ENCODE assay signal across 17 cellular contexts in the genomic region with DNA sequence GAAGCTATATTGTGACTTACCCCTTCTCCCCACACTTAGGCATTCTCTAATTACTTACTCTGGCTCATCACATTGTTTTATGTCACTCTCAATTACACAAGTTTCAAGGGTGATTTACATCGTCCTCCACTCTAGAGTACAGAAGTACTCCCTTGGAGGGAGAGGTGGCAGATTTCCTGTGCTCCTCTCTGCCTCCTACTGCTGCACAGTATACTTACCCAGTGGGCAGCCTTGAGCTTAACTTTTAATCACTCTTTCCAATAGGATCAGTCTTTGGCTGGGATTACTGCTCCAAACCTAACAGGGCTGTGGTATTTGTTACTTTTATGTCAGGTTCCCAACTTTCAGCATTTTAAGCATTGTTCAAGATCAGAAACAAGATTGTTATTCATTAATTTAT.
"Had no signal": no experiment of that assay in that cellular context is flagged by ENCODE, and none has a peak within 500 bp of the region (broad histone marks: within the 10 kb centered on the region; RNA-seq: fewer than 3 reads in every experiment).

No MANE protein-coding gene starts in this region.

- H3K27me3 ChIP-seq: body of pancreas, esophagus muscularis mucosa, heart right ventricle, ovary, thyroid gland, uterus had no signal

- DNase-seq: activated CD4-positive, CD25-positive, alpha-beta regulatory T cell; activated effector memory CD4-positive, alpha-beta T cell treated with Interleukin-2 at 50 U/mL for 16 hours; activated T-cell treated with anti-CD3 and anti-CD28 coated beads, Interleukin-2, amount 50 U/mL, for 24 hours; amniotic stem cell; body of pancreas; cerebellar nuclear complex; dorsolateral prefrontal cortex; foreskin fibroblast; heart right ventricle; ovary; thyroid gland; uterus had no signal

- H3K36me3 ChIP-seq: esophagus muscularis mucosa, heart right ventricle, ovary, thyroid gland, uterus had no signal

- H3K9me3 ChIP-seq: body of pancreas, esophagus muscularis mucosa, heart right ventricle, ovary, thyroid gland, uterus had no signal

- H3K9me3 Mint-ChIP-seq: activated naive CD4-positive, alpha-beta T cell treated with anti-CD3 and anti-CD28 coated beads, Interleukin-2, amount 50 U/mL, for 72 hours; activated T-cell treated with anti-CD3 and anti-CD28 coated beads, Interleukin-2, amount 50 U/mL, for 24 hours; neural crest cell; T-helper 1 cell treated with Interleukin-12 subunit alpha and Interleukin-12 subunit beta and Interleukin-4 antibody, amounts not matched to agents 30 μg/mL and 1 μg/mL, for 36 hours had no signal

- ATAC-seq: activated naive CD4-positive, alpha-beta T cell treated with anti-CD3 and anti-CD28 coated beads, Interleukin-2, amount 50 U/mL, for 72 hours; body of pancreas; heart right ventricle had no signal

- H3K4me3 Mint-ChIP-seq: activated T-cell treated with anti-CD3 and anti-CD28 coated beads, Interleukin-2, amount 50 U/mL, for 24 hours; neural crest cell; T-helper 1 cell treated with Interleukin-12 subunit alpha and Interleukin-12 subunit beta and Interleukin-4 antibody, amounts not matched to agents 30 μg/mL and 1 μg/mL, for 36 hours had no signal

- H3K4me3 ChIP-seq: body of pancreas, dorsolateral prefrontal cortex, esophagus muscularis mucosa, heart right ventricle, ovary, skin epidermis, thyroid gland, uterus had no signal

- H3K27me3 Mint-ChIP-seq: activated T-cell treated with anti-CD3 and anti-CD28 coated beads, Interleukin-2, amount 50 U/mL, for 24 hours had no signal

- H3K4me1 ChIP-seq: body of pancreas, esophagus muscularis mucosa, heart right ventricle, thyroid gland, uterus had no signal

- H3K4me1 Mint-ChIP-seq: neural crest cell had no signal

- H3K27ac ChIP-seq: body of pancreas, dorsolateral prefrontal cortex, esophagus muscularis mucosa, heart right ventricle, ovary, skin epidermis, thyroid gland, uterus had no signal

- H3K27ac Mint-ChIP-seq: activated naive CD4-positive, alpha-beta T cell treated with anti-CD3 and anti-CD28 coated beads, Interleukin-2, amount 50 U/mL, for 72 hours; activated T-cell treated with anti-CD3 and anti-CD28 coated beads, Interleukin-2, amount 50 U/mL, for 24 hours; T-helper 1 cell treated with Interleukin-12 subunit alpha and Interleukin-12 subunit beta and Interleukin-4 antibody, amounts not matched to agents 30 μg/mL and 1 μg/mL, for 36 hours had no signal

- H3K36me3 Mint-ChIP-seq: activated naive CD4-positive, alpha-beta T cell treated with anti-CD3 and anti-CD28 coated beads, Interleukin-2, amount 50 U/mL, for 72 hours had no signal
